In the genomic region with DNA sequence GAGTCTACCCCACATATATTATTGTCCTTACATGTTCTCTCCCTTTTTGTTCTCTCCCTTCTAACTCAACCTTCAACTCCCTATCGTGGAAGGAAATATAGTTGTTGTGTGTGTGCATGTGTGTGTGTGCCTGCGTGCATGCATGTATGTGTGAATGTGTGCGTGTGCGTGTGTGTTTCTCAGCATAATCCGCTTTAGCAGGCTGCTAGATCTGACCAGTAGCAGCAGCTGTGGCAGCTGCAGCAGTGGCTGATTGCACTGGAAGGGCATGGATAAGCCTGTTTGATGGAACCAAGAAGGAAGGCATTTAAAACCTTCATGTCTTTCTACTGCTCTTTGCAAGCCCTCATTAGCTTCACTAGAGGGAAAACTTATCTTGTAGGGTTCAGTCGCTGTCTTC, we compare ENCODE assay signal across 9 cellular contexts.
DNase-seq lines count a peak whose midpoint lies in the region; FAIRE-seq and TF ChIP-seq lines count a peak whose summit lies in the region.
"Had no signal": no experiment of that assay in that cellular context is flagged by ENCODE, and none has a peak within 500 bp of the region (broad histone marks: within the 10 kb centered on the region; RNA-seq: fewer than 3 reads in every experiment).

No MANE protein-coding gene starts in this region.

- TF ChIP-seq POLR2A in GM12892 (IDR thresholded peaks at IDR 0.05; ENCODE audit: low read depth, low read length), result no peak

- peaks cover 11% of the 10 kb centered on the region for H3K27me3 Mint-ChIP-seq in endodermal cell (ENCODE audit: insufficient read depth)

- peaks cover 16% of the 10 kb centered on the region for H3K4me1 Mint-ChIP-seq in endodermal cell

- H3K36me3 Mint-ChIP-seq in endodermal cell (ENCODE audit: low read depth), result no peaks in the 10 kb centered on the region

- no peak overlapping the region for H3K27ac Mint-ChIP-seq in endodermal cell

- peak overlapping the region; percentile 54 for H3K4me3 Mint-ChIP-seq in endodermal cell

- 93 to 95% methylated on average over 4 to 6 of the region's 6 CpGs for WGBS in endodermal cell (ENCODE audit: insufficient coverage in 1 of 2, insufficient read length in 1 of 2), 2 experiments

- TF ChIP-seq CTCF in endodermal cell (conservative IDR thresholded peaks at IDR 0.05) (no peak), GM20000 (IDR thresholded peaks at IDR 0.05; ENCODE audit: extremely low read depth, missing control alignments) (no peak)

- no peaks in the 10 kb centered on the region for H3K9me3 Mint-ChIP-seq in endodermal cell

- FAIRE-seq in GM12892 (lab: Jason Lieb, UNC), result peak; percentile 38

- peak overlapping the region; percentile 67 for H3K4me3 ChIP-seq in endodermal cell (ENCODE audit: low read length)

- no peak overlapping the region for H3K27ac ChIP-seq in endodermal cell (ENCODE audit: low read depth, low read length)

- H3K9ac ChIP-seq in endodermal cell (ENCODE audit: extremely low read depth, low read length, poor library complexity, severe bottlenecking), result no peak overlapping the region

- peaks cover 4% of the 10 kb centered on the region for H3K4me1 ChIP-seq in endodermal cell (ENCODE audit: control insufficient read depth, insufficient read depth, low read length)

- H3K36me3 ChIP-seq in endodermal cell (ENCODE audit: control insufficient read depth, insufficient read depth, low read length), result no peaks in the 10 kb centered on the region
- H3K36me3 ChIP-seq: left lung had no signal

- DNase-seq in GM12892 (ENCODE audit: insufficient read length) (no peak), NCI-H524 treated with DMSO at 0.1 percent for 48 hours (lab: John Stamatoyannopoulos, UW) (peak; percentile 12), endodermal cell (no peak), pons (ENCODE audit: low spot score) (peak; percentile 32), HCEC 1CT (no peak), GM20000 (ENCODE audit: low spot score) (no peak), NCI-H345 treated with DMSO at 0.1 percent for 48 hours (lab: John Stamatoyannopoulos, UW; ENCODE audit: unreplicated experiment) (no peak)
- no peak for DNase-seq in stimulated activated CD4-positive, alpha-beta T cell treated with anti-CD3 and anti-CD28 coated beads, Interleukin-2, amount 100 ng/mL, for 48 hours

- no peaks in the 10 kb centered on the region for H3K27me3 ChIP-seq in endodermal cell (ENCODE audit: control insufficient read depth, insufficient read depth, low read length, poor library complexity, severe bottlenecking)
- H3K27me3 ChIP-seq: left lung had no signal

- H3K9me3 ChIP-seq in endodermal cell (ENCODE audit: control insufficient read depth, low read length), result no peaks in the 10 kb centered on the region
- H3K9me3 ChIP-seq: left lung had no signal

Comparison
In these comparisons a context has a peak if more than half of its experiments do, and no peak if none do; other contexts are left out.
1. DNase-seq: peak in NCI-H524 treated with DMSO at 0.1 percent for 48 hours (single experiment) and pons (single experiment); none in GM12892 (single experiment), endodermal cell (single experiment), stimulated activated CD4-positive, alpha-beta T cell treated with anti-CD3 and anti-CD28 coated beads, Interleukin-2, amount 100 ng/mL, for 48 hours (0 of 2), HCEC 1CT (single experiment), GM20000 (single experiment) and NCI-H345 treated with DMSO at 0.1 percent for 48 hours (single experiment).